ENCODE assay signal across 36 cellular contexts in the genomic region with DNA sequence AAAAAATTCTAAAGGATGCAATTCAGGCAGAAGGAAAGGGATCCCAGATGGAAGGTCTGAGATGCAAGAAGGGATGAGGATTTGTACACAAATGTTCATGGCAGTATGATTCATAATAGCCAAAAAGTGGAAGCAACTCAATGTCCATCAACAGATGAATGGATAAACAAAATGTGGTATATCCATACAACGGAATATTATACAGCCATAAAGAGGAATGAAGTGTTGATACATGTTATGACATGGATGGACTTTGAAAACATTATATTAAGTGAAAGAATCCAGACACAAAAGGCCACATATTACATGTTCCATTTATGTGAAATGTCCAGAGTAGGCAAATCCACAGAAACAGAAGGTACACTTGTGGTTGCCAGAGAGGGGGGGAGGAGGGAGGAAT. TPM values are rescaled to one million over a fixed set of nuclear protein-coding genes. Genes with fewer than 3 reads are reported as not detected.
"Had no signal": no experiment of that assay in that cellular context is flagged by ENCODE, and none has a peak within 500 bp of the region (broad histone marks: within the 10 kb centered on the region; RNA-seq: fewer than 3 reads in every experiment).

No MANE protein-coding gene starts in this region.

- H3K9me3 ChIP-seq: adrenal gland, body of pancreas had no signal

- H3K27ac Mint-ChIP-seq: activated CD4-positive, alpha-beta memory T cell treated with anti-CD3 and anti-CD28 coated beads for 36 hours; activated CD4-positive, alpha-beta T cell treated with anti-CD3 and anti-CD28 coated beads, Interleukin-2, amount 10 ng/mL, durations not matched to agents 24 days and 14 days; activated CD8-positive, alpha-beta T cell treated with anti-CD3 and anti-CD28 coated beads for 36 hours; activated naive CD4-positive, alpha-beta T cell treated with anti-CD3 and anti-CD28 coated beads for 36 hours; activated naive CD4-positive, alpha-beta T cell treated with anti-CD3 and anti-CD28 coated beads, Interleukin-2, amount 50 U/mL, for 72 hours; activated naive CD8-positive, alpha-beta T cell treated with anti-CD3 and anti-CD28 coated beads for 36 hours; activated T-cell treated with anti-CD3 and anti-CD28 coated beads, Interleukin-2, amount 50 U/mL, for 72 hours; activated T-helper 1 cell treated with anti-CD3 and anti-CD28 coated beads, Interleukin-12 subunit alpha, Interleukin-12 subunit beta, Interleukin-2, Interleukin-4 antibody, amounts not matched to agents 30 ng/mL and 10 ng/mL and 1 ng/mL, durations not matched to agents 14 hours and 24 hours and 36 hours; activated T-helper 17 cell treated with anti-CD3 and anti-CD28 coated beads, Interleukin-2, amount 50 U/mL, for 72 hours; T-helper 1 cell treated with Interleukin-12 subunit alpha and Interleukin-12 subunit beta and Interleukin-4 antibody, amounts not matched to agents 30 μg/mL and 1 μg/mL, for 36 hours; T-helper 2 cell treated with Interferon-gamma antibody and Interleukin-4, amounts not matched to agents 5 μg/mL and 100 μg/mL, for 36 hours; WTC11 had no signal

- H3K4me1 Mint-ChIP-seq: activated CD4-positive, alpha-beta T cell treated with anti-CD3 and anti-CD28 coated beads, Interleukin-2, amount 10 ng/mL, durations not matched to agents 24 days and 14 days; activated naive CD8-positive, alpha-beta T cell treated with anti-CD3 and anti-CD28 coated beads for 36 hours; activated T-helper 17 cell treated with anti-CD3 and anti-CD28 coated beads, Interleukin-2, amount 50 U/mL, for 72 hours had no signal

- ATAC-seq: activated CD4-positive, CD25-positive, alpha-beta regulatory T cell treated with anti-CD3 and anti-CD28 coated beads, Interleukin-2, amount 50 U/mL, for 24 hours; activated CD8-positive, alpha-beta T cell treated with anti-CD3 and anti-CD28 coated beads for 36 hours; activated naive CD4-positive, alpha-beta T cell treated with anti-CD3 and anti-CD28 coated beads, Interleukin-2, amount 50 U/mL, for 72 hours; activated T-cell treated with anti-CD3 and anti-CD28 coated beads, Interleukin-2, amount 50 U/mL, for 4 hours; activated T-cell treated with anti-CD3 and anti-CD28 coated beads, Interleukin-2, amount 50 U/mL, for 72 hours; activated T-helper 17 cell treated with anti-CD3 and anti-CD28 coated beads, Interleukin-2, amount 50 U/mL, for 72 hours; body of pancreas; WTC11 had no signal

- H3K9me3 Mint-ChIP-seq: activated CD4-positive, alpha-beta T cell treated with anti-CD3 and anti-CD28 coated beads, Interleukin-2, amount 10 ng/mL, durations not matched to agents 24 days and 14 days; activated naive CD4-positive, alpha-beta T cell treated with anti-CD3 and anti-CD28 coated beads for 36 hours; activated T-cell treated with anti-CD3 and anti-CD28 coated beads, Interleukin-2, amount 50 U/mL, for 4 hours; activated T-cell treated with anti-CD3 and anti-CD28 coated beads, Interleukin-2, amount 50 U/mL, for 72 hours; activated T-helper 17 cell treated with anti-CD3 and anti-CD28 coated beads, Interleukin-2, amount 50 U/mL, for 72 hours; T-helper 2 cell treated with Interferon-gamma antibody and Interleukin-4, amounts not matched to agents 5 μg/mL and 100 μg/mL, for 36 hours had no signal

- H3K4me1 ChIP-seq: adrenal gland, body of pancreas, breast epithelium had no signal

- DNase-seq: activated CD4-positive, alpha-beta memory T cell treated with anti-CD3 and anti-CD28 coated beads for 36 hours; activated CD4-positive, alpha-beta T cell treated with anti-CD3 and anti-CD28 coated beads for 4 hours; activated CD4-positive, alpha-beta T cell treated with anti-CD3 and anti-CD28 coated beads, Interleukin-2, amount 10 ng/mL, durations not matched to agents 24 days and 14 days; activated CD4-positive, alpha-beta T cell treated with anti-CD3 and anti-CD28 coated beads, Interleukin-2, amount 50 U/mL, for 1 hour; activated CD4-positive, alpha-beta T cell treated with anti-CD3 and anti-CD28 coated beads, Interleukin-2, amount 50 U/mL, for 4 hours; activated CD4-positive, CD25-positive, alpha-beta regulatory T cell; activated CD8-positive, alpha-beta memory T cell treated with anti-CD3 and anti-CD28 coated beads, Interleukin-2, amount 50 U/mL, for 4 hours; activated CD8-positive, alpha-beta T cell treated with anti-CD3 and anti-CD28 coated beads for 36 hours; activated effector memory CD4-positive, alpha-beta T cell treated with anti-CD3 and anti-CD28 coated beads, Interleukin-2, amount 50 U/mL, for 16 hours; activated gamma-delta T cell treated with Interleukin-2 at 50 U/mL for 16 hours; activated naive CD4-positive, alpha-beta T cell; activated naive CD4-positive, alpha-beta T cell treated with anti-CD3 and anti-CD28 coated beads for 36 hours; activated naive CD4-positive, alpha-beta T cell treated with anti-CD3 and anti-CD28 coated beads, Interleukin-2, amount 50 U/mL, for 16 hours; activated naive CD8-positive, alpha-beta T cell treated with anti-CD3 and anti-CD28 coated beads for 36 hours; activated T-cell treated with anti-CD3 and anti-CD28 coated beads for 4 hours; activated T-cell treated with anti-CD3 and anti-CD28 coated beads, Interleukin-2, amount 50 U/mL, for 1 hour; activated T-cell treated with anti-CD3 and anti-CD28 coated beads, Interleukin-2, amount 50 U/mL, for 4 hours; activated T-cell treated with anti-CD3 and anti-CD28 coated beads, Interleukin-2, amount 50 U/mL, for 72 hours; adrenal gland; amniotic stem cell; aorta; body of pancreas; brain microvascular endothelial cell; central memory CD4-positive, alpha-beta T cell; T-helper 2 cell; T-helper 9 cell; WERI-Rb-1 had no signal

- H3K36me3 Mint-ChIP-seq: activated CD4-positive, alpha-beta memory T cell treated with anti-CD3 and anti-CD28 coated beads for 36 hours; activated naive CD4-positive, alpha-beta T cell treated with anti-CD3 and anti-CD28 coated beads, Interleukin-2, amount 50 U/mL, for 72 hours; activated naive CD8-positive, alpha-beta T cell treated with anti-CD3 and anti-CD28 coated beads for 36 hours had no signal

- H3K27ac ChIP-seq: adrenal gland, body of pancreas, brain microvascular endothelial cell, breast epithelium, WERI-Rb-1 had no signal

- FAIRE-seq: astrocyte had no signal

- H3K4me3 ChIP-seq: adrenal gland, body of pancreas, breast epithelium had no signal

- H3K36me3 ChIP-seq: adrenal gland, brain microvascular endothelial cell, breast epithelium, WERI-Rb-1 had no signal

- H3K27me3 ChIP-seq: body of pancreas, brain microvascular endothelial cell, breast epithelium had no signal

- H3K4me3 Mint-ChIP-seq: activated CD4-positive, alpha-beta memory T cell treated with anti-CD3 and anti-CD28 coated beads for 36 hours; activated CD4-positive, alpha-beta T cell treated with anti-CD3 and anti-CD28 coated beads, Interleukin-2, amount 10 ng/mL, durations not matched to agents 24 days and 14 days; activated CD8-positive, alpha-beta T cell treated with anti-CD3 and anti-CD28 coated beads for 36 hours; activated naive CD4-positive, alpha-beta T cell treated with anti-CD3 and anti-CD28 coated beads for 36 hours; activated naive CD8-positive, alpha-beta T cell treated with anti-CD3 and anti-CD28 coated beads for 36 hours; activated T-cell treated with anti-CD3 and anti-CD28 coated beads, Interleukin-2, amount 50 U/mL, for 4 hours; activated T-cell treated with anti-CD3 and anti-CD28 coated beads, Interleukin-2, amount 50 U/mL, for 72 hours; activated T-helper 1 cell treated with anti-CD3 and anti-CD28 coated beads, Interleukin-12 subunit alpha, Interleukin-12 subunit beta, Interleukin-2, Interleukin-4 antibody, amounts not matched to agents 30 ng/mL and 10 ng/mL and 1 ng/mL, durations not matched to agents 14 hours and 24 hours and 36 hours; activated T-helper 17 cell treated with anti-CD3 and anti-CD28 coated beads, Interleukin-2, amount 50 U/mL, for 72 hours; T-helper 1 cell treated with Interleukin-12 subunit alpha and Interleukin-12 subunit beta and Interleukin-4 antibody, amounts not matched to agents 30 μg/mL and 1 μg/mL, for 36 hours; T-helper 2 cell treated with Interferon-gamma antibody and Interleukin-4, amounts not matched to agents 5 μg/mL and 100 μg/mL, for 36 hours; WTC11 had no signal

RNA-seq across cellular contexts. Expression of a gene that starts 30.2 kb away (rescaled TPM):
- total RNA-seq: activated CD4-positive, alpha-beta memory T cell treated with anti-CD3 and anti-CD28 coated beads for 36 hours; activated CD4-positive, alpha-beta T cell treated with anti-CD3 and anti-CD28 coated beads, Interleukin-2, amount 10 ng/mL, durations not matched to agents 24 days and 14 days; activated naive CD4-positive, alpha-beta T cell treated with anti-CD3 and anti-CD28 coated beads for 36 hours; activated naive CD8-positive, alpha-beta T cell treated with anti-CD3 and anti-CD28 coated beads for 36 hours; activated T-helper 1 cell treated with anti-CD3 and anti-CD28 coated beads, Interleukin-12 subunit alpha, Interleukin-12 subunit beta, Interleukin-2, Interleukin-4 antibody, amounts not matched to agents 30 ng/mL and 10 ng/mL and 1 ng/mL, durations not matched to agents 14 hours and 24 hours and 36 hours; activated T-helper 17 cell treated with anti-CD3 and anti-CD28 coated beads, Interleukin-2, amount 50 U/mL, for 72 hours had no signal
